8 cellular contexts compared by ENCODE assay signal in the genomic region with DNA sequence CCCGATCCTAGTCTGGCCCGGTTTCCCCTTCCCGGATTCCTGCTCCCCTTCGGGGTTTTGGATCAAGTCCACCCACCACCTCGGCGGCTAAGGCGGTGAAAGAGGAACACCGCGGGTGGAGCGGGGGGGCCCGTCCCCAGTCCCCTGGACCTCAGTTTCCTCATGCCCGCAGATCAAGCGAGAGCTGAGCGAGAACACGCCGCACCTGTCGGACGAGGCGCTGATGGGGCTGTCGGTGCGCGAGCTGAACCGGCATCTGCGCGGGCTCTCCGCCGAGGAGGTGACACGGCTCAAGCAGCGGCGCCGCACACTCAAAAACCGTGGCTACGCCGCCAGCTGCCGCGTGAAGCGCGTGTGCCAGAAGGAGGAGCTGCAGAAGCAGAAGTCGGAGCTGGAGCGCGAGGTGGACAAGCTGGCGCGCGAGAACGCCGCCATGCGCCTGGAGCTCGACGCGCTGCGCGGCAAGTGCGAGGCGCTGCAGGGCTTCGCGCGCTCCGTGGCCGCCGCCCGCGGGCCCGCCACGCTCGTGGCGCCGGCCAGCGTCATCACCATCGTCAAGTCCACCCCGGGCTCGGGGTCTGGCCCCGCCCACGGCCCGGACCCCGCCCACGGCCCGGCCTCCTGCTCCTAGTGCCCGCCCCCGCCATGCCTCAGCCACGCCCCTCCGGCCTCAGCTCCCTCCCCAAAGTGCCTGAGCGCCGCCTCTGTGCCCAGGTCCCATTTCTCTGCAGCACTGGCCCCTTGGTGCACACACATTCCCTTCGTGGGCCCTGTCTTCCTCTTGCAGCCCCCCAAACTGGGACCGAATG. TPM values are rescaled to one million over a fixed set of nuclear protein-coding genes. Genes with fewer than 3 reads are reported as not detected.
DNase-seq lines count a peak whose midpoint lies in the region; TF ChIP-seq lines count a peak whose summit lies in the region.

No MANE protein-coding gene starts in this region.

- H3K36me3 Mint-ChIP-seq in HFFc6 (ENCODE audit: low read depth): peaks cover 28% of the 10 kb centered on the region

- H3K9ac ChIP-seq in mesenchymal stem cell (ENCODE audit: low read length): peak overlapping the region; percentile 49

- no peak overlapping the region for H2AFZ ChIP-seq in mesenchymal stem cell (ENCODE audit: low read depth, low read length)

- 42% methylated on average over 81 of the region's 85 CpGs for WGBS in mesenchymal stem cell

- H3K4me3 Mint-ChIP-seq in HFFc6: no peak overlapping the region

- H3K27ac ChIP-seq in dorsolateral prefrontal cortex: peak overlapping the region in 41 of 59 donors; percentile 12 to 75 (median 49)
- H3K27ac ChIP-seq in mesenchymal stem cell (ENCODE audit: low read length, poor library complexity, severe bottlenecking): no peak overlapping the region

- H3K27ac Mint-ChIP-seq in HFFc6: peak overlapping the region; percentile 73

- H3K4me1 ChIP-seq in mesenchymal stem cell (ENCODE audit: control insufficient read depth, insufficient read depth, low read depth, low read length): peaks cover 26% of the 10 kb centered on the region

- H3K4me2 ChIP-seq in mesenchymal stem cell (ENCODE audit: low read length, poor library complexity, severe bottlenecking): peak overlapping the region; percentile 8

- H2BK12ac ChIP-seq in mesenchymal stem cell (ENCODE audit: low read length in 2 of 2): peak overlapping the region in 1 of 2 experiments; percentile 24

- no peak overlapping the region for H2AK5ac ChIP-seq in mesenchymal stem cell (ENCODE audit: low read length, severe bottlenecking)

- H2BK120ac ChIP-seq in mesenchymal stem cell (ENCODE audit: low read depth, low read length): no peak overlapping the region

- TF ChIP-seq CTCF in HFFc6 (IDR thresholded peaks at IDR 0.05): no peak
- peak in 45 of 56 donors; percentile 11 to 57 (median 38) for TF ChIP-seq CTCF in dorsolateral prefrontal cortex (IDR thresholded peaks at IDR 0.05 in 54 of 56, conservative IDR thresholded peaks at IDR 0.05 in 2 of 56; ENCODE audit: low read depth in 1 of 56, partially characterized antibody in 56 of 56)

- peaks cover 32% of the 10 kb centered on the region for H3K79me1 ChIP-seq in mesenchymal stem cell (replicated peaks; ENCODE audit: low read length, poor library complexity, severe bottlenecking)

- H3K9me3 Mint-ChIP-seq in HFFc6: no peaks in the 10 kb centered on the region; the same call in 1 of the 2 replicates

- H2BK5ac ChIP-seq in mesenchymal stem cell (ENCODE audit: low read depth, low read length, poor library complexity, severe bottlenecking): no peak overlapping the region

- H4K91ac ChIP-seq in mesenchymal stem cell (ENCODE audit: low read length): peak overlapping the region; percentile 77

- H3K23ac ChIP-seq in mesenchymal stem cell (ENCODE audit: low read length in 2 of 2): no peak overlapping the region

- H3K4me1 Mint-ChIP-seq in HFFc6 (ENCODE audit: low read depth): peaks cover 47% of the 10 kb centered on the region

- intact Hi-C loops in dorsolateral prefrontal cortex (cut with DNase I): no loop called here

- H3K9me3 ChIP-seq in mesenchymal stem cell (ENCODE audit: control insufficient read depth, low read length): no peaks in the 10 kb centered on the region

- peak overlapping the region in 1 of 2 experiments; percentile 49 for H3K14ac ChIP-seq in mesenchymal stem cell (ENCODE audit: low read length in 2 of 2)

- H4K8ac ChIP-seq in mesenchymal stem cell (ENCODE audit: low read length): peak overlapping the region; percentile 56

- peak; percentile 65 for DNase-seq in AG08395 (ENCODE audit: low spot score)
- DNase-seq in HFFc6: no peak
- peak; percentile 75 for DNase-seq in activated CD4-positive, alpha-beta T cell treated with anti-CD3 and anti-CD28 coated beads for 48 hours
- DNase-seq in dorsolateral prefrontal cortex: peak in 8 of 10 donors; percentile 50 to 72 (median 60)
- peak; percentile 61 for DNase-seq in mesenchymal stem cell
- DNase-seq in stimulated activated CD8-positive, alpha-beta memory T cell treated with anti-CD3 and anti-CD28 coated beads, Interleukin-7, amount 100 ng/mL, for 1 hour (ENCODE audit: low read depth in 2 of 2): peak; percentile 38 to 47
- no peak for DNase-seq in DMS153 (lab: John Stamatoyannopoulos, UW)
- no peak for DNase-seq in inferior parietal cortex (ENCODE audit: extremely low spot score)

- peak overlapping the region; percentile 33 for H2BK15ac ChIP-seq in mesenchymal stem cell (ENCODE audit: low read depth, poor library complexity, severe bottlenecking)

- no peaks in the 10 kb centered on the region for H3K27me3 ChIP-seq in dorsolateral prefrontal cortex
- no peaks in the 10 kb centered on the region for H3K27me3 ChIP-seq in mesenchymal stem cell (ENCODE audit: control insufficient read depth in 1 of 2, insufficient read depth in 1 of 2, low read length in 2 of 2)

- peak overlapping the region; percentile 4 to 45 for H3K18ac ChIP-seq in mesenchymal stem cell (ENCODE audit: low read depth in 1 of 2, low read length in 2 of 2)

- H3K27me3 Mint-ChIP-seq in HFFc6 (ENCODE audit: insufficient read depth): peaks cover 30% of the 10 kb centered on the region

- peak overlapping the region in 50 of 59 donors; percentile 1 to 60 (median 39) for H3K4me3 ChIP-seq in dorsolateral prefrontal cortex
- peak overlapping the region in 1 of 2 experiments; percentile 37 for H3K4me3 ChIP-seq in mesenchymal stem cell (ENCODE audit: insufficient read depth in 1 of 2, low read depth in 1 of 2, low read length in 2 of 2)

- peaks cover 31 to 49% of the 10 kb centered on the region in 2 experiments for H3K36me3 ChIP-seq in mesenchymal stem cell (ENCODE audit: control insufficient read depth in 1 of 2, insufficient read depth in 2 of 2, low read depth in 1 of 2, low read length in 2 of 2)

- H3K4ac ChIP-seq in mesenchymal stem cell (ENCODE audit: low read depth in 1 of 2, low read length in 2 of 2): peak overlapping the region; percentile 6 to 31

RNA-seq across cellular contexts. Expression of gene MAFF, which starts 12.7 kb away (rescaled TPM):
- 10 to 100 TPM; 17.2 to 24.1 (median 22.8) TPM for total RNA-seq in HFFc6 (2021; fragmentation: NEBNext Ultra II Directional; extraction: Animal tissue kit (Norgen Biotek cat#: 25700))
- 100 to 1,000 TPM in 1 of 120 experiments, 10 to 100 TPM in 67, 1 to 10 TPM in 52; 3.4 to 113 (median 10.9) TPM for total RNA-seq in dorsolateral prefrontal cortex
- 9.1 TPM for polyA plus RNA-seq in mesenchymal stem cell (2013, experiment 1 of 2)
- 8.8 TPM for polyA plus RNA-seq in mesenchymal stem cell (2013, experiment 2 of 2)

RNA-seq across cellular contexts. Expression of gene PLA2G6, which starts 32.8 kb away (rescaled TPM):
- 1 to 10 TPM; 4.1 to 6.6 (median 5.3) TPM for total RNA-seq in HFFc6 (2021; fragmentation: NEBNext Ultra II Directional; extraction: Animal tissue kit (Norgen Biotek cat#: 25700))
- total RNA-seq in dorsolateral prefrontal cortex: 100 to 1,000 TPM in 17 of 120 experiments, 10 to 100 TPM in 103; 45.0 to 160 (median 76.4) TPM
- 3.7 TPM for polyA plus RNA-seq in mesenchymal stem cell (2013, experiment 1 of 2)
- 4.4 TPM for polyA plus RNA-seq in mesenchymal stem cell (2013, experiment 2 of 2)

RNA-seq across cellular contexts. Expression of gene TMEM184B, which starts 58.4 kb away (rescaled TPM):
- 100 to 1,000 TPM; 104 to 125 (median 111) TPM for total RNA-seq in HFFc6 (2021; fragmentation: NEBNext Ultra II Directional; extraction: Animal tissue kit (Norgen Biotek cat#: 25700))
- total RNA-seq in dorsolateral prefrontal cortex: 100 to 1,000 TPM in 119 of 120 experiments, 10 to 100 TPM in 1; 99.7 to 274 (median 141) TPM
- polyA plus RNA-seq in mesenchymal stem cell (2013, experiment 1 of 2): 71.3 TPM
- 71.6 TPM for polyA plus RNA-seq in mesenchymal stem cell (2013, experiment 2 of 2)

Comparison
In these comparisons a context has a peak if more than half of its experiments do, and no peak if none do; other contexts are left out.
1. DNase-seq: peak in AG08395 (single experiment), activated CD4-positive, alpha-beta T cell treated with anti-CD3 and anti-CD28 coated beads for 48 hours (single experiment), dorsolateral prefrontal cortex (8 of 10), mesenchymal stem cell (single experiment) and stimulated activated CD8-positive, alpha-beta memory T cell treated with anti-CD3 and anti-CD28 coated beads, Interleukin-7, amount 100 ng/mL, for 1 hour (2 of 2); none in HFFc6 (single experiment), DMS153 (single experiment) and inferior parietal cortex (single experiment).
2. RNA of gene PLA2G6, which starts 32.8 kb away (total RNA-seq): 45.0 to 160 TPM in dorsolateral prefrontal cortex; 4.1 to 6.6 TPM in HFFc6; every median in the first group is over 4 times any median in the second.